Comparison of ENCODE assay signal across 1 cellular context in genomic region chr2:211077216-211077764, GRCh38.
TF ChIP-seq lines count a peak whose summit lies in the region.

No MANE protein-coding gene starts in this region.

TF ChIP-seq in HepG2, 621 proteins besides CTCF, POLR2A, EP300 and RAD21 (continued from another document):
- TF ChIP-seq CSRNP2 (CRISPR knock-in tag; conservative IDR thresholded peaks at IDR 0.05; ENCODE audit: low read depth) (no peak), ZBTB40 (IDR thresholded peaks at IDR 0.05) (no peak), ZBTB40 (CRISPR knock-in tag; IDR thresholded peaks at IDR 0.05) (no peak)
